21 cellular contexts compared by ENCODE assay signal in the genomic region with DNA sequence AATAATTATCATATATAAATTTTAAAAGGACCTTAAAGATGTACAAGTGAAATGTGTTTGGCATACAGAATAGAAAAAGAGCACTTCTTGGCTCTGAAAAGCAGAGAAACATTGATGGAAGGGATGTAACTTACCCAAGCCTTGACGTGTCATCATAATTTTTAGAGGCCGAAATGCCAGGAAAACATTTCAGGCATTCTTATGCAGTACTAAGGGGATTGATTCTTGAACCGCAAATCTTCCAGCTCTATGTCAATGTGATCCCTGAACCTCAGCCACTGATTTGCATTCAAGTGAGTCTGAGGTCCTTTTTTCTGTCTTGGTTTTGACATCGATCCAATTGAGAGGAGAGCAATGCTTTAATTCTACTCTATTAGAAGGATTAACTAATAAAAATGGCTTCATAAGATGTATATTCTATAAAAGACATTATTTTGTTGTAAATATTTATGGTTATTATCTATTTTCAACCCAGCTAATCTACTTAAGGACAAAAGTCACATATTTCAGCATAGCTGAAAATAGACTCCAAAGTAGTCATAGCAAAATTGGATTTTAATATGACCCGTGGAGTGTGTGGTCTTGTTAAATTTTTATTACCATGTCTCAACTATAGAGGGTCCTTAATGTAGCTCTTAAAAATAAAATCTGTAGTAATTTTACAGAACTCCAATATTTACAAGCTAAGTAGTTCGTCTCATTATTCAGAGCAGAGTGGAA.
"Had no signal": no experiment of that assay in that cellular context is flagged by ENCODE, and none has a peak within 500 bp of the region (broad histone marks: within the 10 kb centered on the region; RNA-seq: fewer than 3 reads in every experiment).

No MANE protein-coding gene starts in this region.

- H3K36me3 Mint-ChIP-seq: activated CD4-positive, alpha-beta memory T cell treated with anti-CD3 and anti-CD28 coated beads for 36 hours had no signal

- H3K9me3 Mint-ChIP-seq: activated CD4-positive, alpha-beta T cell treated with anti-CD3 and anti-CD28 coated beads, Interleukin-2, amount 10 ng/mL, durations not matched to agents 7 days and 5 days; activated naive CD4-positive, alpha-beta T cell treated with anti-CD3 and anti-CD28 coated beads, Interleukin-2, amount 50 U/mL, for 72 hours had no signal

- H3K9me3 ChIP-seq: Peyer's patch, SJCRH30 had no signal

- H3K36me3 ChIP-seq: Peyer's patch, SJCRH30 had no signal

- H3K27ac ChIP-seq: Peyer's patch, RWPE1, SJCRH30 had no signal

- H3K27ac Mint-ChIP-seq: activated CD4-positive, alpha-beta memory T cell treated with anti-CD3 and anti-CD28 coated beads for 36 hours; activated CD4-positive, alpha-beta T cell treated with anti-CD3 and anti-CD28 coated beads, Interleukin-2, amount 10 ng/mL, durations not matched to agents 7 days and 5 days; activated naive CD4-positive, alpha-beta T cell treated with anti-CD3 and anti-CD28 coated beads, Interleukin-2, amount 50 U/mL, for 72 hours; activated naive CD8-positive, alpha-beta T cell treated with anti-CD3 and anti-CD28 coated beads, Interleukin-2, amount 50 U/mL, for 24 hours; T-helper 17 cell; WTC11 had no signal

- ATAC-seq: activated naive CD4-positive, alpha-beta T cell treated with anti-CD3 and anti-CD28 coated beads, Interleukin-2, amount 50 U/mL, for 72 hours; activated naive CD8-positive, alpha-beta T cell treated with anti-CD3 and anti-CD28 coated beads, Interleukin-2, amount 50 U/mL, for 24 hours; activated T-cell treated with anti-CD3 and anti-CD28 coated beads, Interleukin-2, amount 50 U/mL, for 4 hours; T-helper 17 cell had no signal

- DNase-seq: activated CD4-positive, alpha-beta memory T cell treated with anti-CD3 and anti-CD28 coated beads for 36 hours; activated CD4-positive, CD25-positive, alpha-beta regulatory T cell treated with anti-CD3 and anti-CD28 coated beads, Interleukin-2, amount 50 U/mL, for 72 hours; activated CD8-positive, alpha-beta memory T cell treated with anti-CD3 and anti-CD28 coated beads for 24 hours; activated effector memory CD4-positive, alpha-beta T cell treated with anti-CD3 and anti-CD28 coated beads, Interleukin-2, amount 50 U/mL, for 16 hours; activated naive CD4-positive, alpha-beta T cell treated with Interleukin-2 at 50 U/mL for 16 hours; activated naive CD8-positive, alpha-beta T cell treated with anti-CD3 and anti-CD28 coated beads, Interleukin-2, amount 50 U/mL, for 24 hours; activated T-cell treated with anti-CD3 and anti-CD28 coated beads, Interleukin-2, amount 50 U/mL, for 4 hours; cerebellar nuclear complex; NCI-H1092; NCI-H2029; NCI-H2107; NCI-H226; Peyer's patch; Right ventricle myocardium superior; T-helper 17 cell; T-helper 9 cell had no signal

- H3K4me3 Mint-ChIP-seq: activated CD4-positive, alpha-beta memory T cell treated with anti-CD3 and anti-CD28 coated beads for 36 hours; activated CD4-positive, alpha-beta T cell treated with anti-CD3 and anti-CD28 coated beads, Interleukin-2, amount 10 ng/mL, durations not matched to agents 7 days and 5 days; activated naive CD8-positive, alpha-beta T cell treated with anti-CD3 and anti-CD28 coated beads, Interleukin-2, amount 50 U/mL, for 24 hours; activated T-cell treated with anti-CD3 and anti-CD28 coated beads, Interleukin-2, amount 50 U/mL, for 4 hours; T-helper 17 cell; WTC11 had no signal

- H3K4me3 ChIP-seq: Peyer's patch, SJCRH30 had no signal

- H3K4me1 ChIP-seq: Peyer's patch, SJCRH30 had no signal

- H3K4me1 Mint-ChIP-seq: activated CD4-positive, alpha-beta T cell treated with anti-CD3 and anti-CD28 coated beads, Interleukin-2, amount 10 ng/mL, durations not matched to agents 7 days and 5 days; activated naive CD8-positive, alpha-beta T cell treated with anti-CD3 and anti-CD28 coated beads, Interleukin-2, amount 50 U/mL, for 24 hours; T-helper 17 cell had no signal

- H3K27me3 ChIP-seq: Peyer's patch, SJCRH30 had no signal
